1 cellular context compared by ENCODE assay signal in the genomic region with DNA sequence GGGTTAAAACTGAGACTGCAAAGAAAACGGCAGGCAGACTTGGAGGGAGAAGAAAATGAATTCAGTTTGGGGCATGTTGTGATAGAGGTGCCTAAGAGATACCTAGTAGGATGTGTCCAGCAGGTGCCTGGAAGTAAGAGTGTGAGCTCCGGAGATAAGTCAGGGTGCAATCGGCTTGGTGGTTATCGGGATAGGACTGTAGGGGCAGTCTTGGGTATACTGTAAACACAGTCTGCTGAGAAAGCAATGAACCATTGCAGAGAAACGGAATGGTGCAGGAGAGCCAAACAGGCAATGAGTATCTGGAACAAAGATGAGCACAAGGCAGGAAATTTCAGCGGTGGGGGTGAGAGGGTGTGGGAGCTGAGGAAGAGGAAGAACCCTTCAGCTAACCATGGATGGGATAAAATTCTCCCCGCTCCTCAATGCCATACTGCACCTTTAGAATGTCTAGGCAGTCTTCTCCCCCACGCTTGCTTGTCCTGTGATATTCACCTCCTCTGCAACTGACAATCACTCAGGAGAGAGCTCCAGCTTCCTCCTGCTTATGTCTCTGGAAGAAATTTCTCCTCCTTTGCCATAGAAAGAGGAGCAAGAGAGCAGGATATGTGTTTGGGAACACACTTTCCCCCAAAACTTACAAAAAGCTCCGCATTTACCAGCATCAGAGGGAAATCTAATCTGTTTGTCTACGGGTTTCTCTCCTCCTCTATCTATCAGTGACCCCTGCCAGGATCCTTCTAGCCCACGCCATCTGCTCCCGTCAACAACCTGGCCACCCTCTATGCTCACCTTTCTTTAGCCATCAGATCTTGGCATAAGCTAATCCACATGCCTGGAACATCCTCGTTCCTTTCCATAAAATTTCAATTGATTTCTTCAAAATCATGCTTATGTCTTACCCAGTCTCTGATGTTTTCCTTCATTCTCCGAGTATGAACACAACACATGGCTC.
A peak's percentile ranks its signal among the peaks of the same experiment; 100 is the strongest.
TF ChIP-seq lines count a peak whose summit lies in the region.

No MANE protein-coding gene starts in this region.

TF ChIP-seq in K562, 482 proteins besides CTCF, POLR2A, EP300 and RAD21 (continued from another document and continues in another):
- TF ChIP-seq STAT6 (CRISPR knock-in tag; IDR thresholded peaks at IDR 0.05), result no peak
- TF ChIP-seq FOXM1 (IDR thresholded peaks at IDR 0.05; ENCODE audit: low read depth), result peak; percentile 43; the same call in 1 of the 2 replicates
- no peak for TF ChIP-seq FOXM1 (CRISPR knock-in tag; IDR thresholded peaks at IDR 0.05; ENCODE audit: low read depth)
- TF ChIP-seq TAL1 (IDR thresholded peaks at IDR 0.05), result peak; percentile 81
- no peak for TF ChIP-seq CEBPB (tag; IDR thresholded peaks at IDR 0.05)
- TF ChIP-seq JUND (IDR thresholded peaks at IDR 0.05; ENCODE audit: borderline replicate concordance, low read depth, low read length), result peak; percentile 16; the same call in 1 of the 2 replicates
- TF ChIP-seq JUND (tag; IDR thresholded peaks at IDR 0.05; ENCODE audit: borderline replicate concordance, low read depth, low read length), result no peak; the same call in 1 of the 3 replicates
- 0 out of 2 replicates have a peak, but pooled peaks have one; percentile 55 for TF ChIP-seq HBP1 (CRISPR knock-in tag; IDR thresholded peaks at IDR 0.05)
- peak in 1 of 2 experiments; percentile 75; a peak in 2 of 4 replicates for TF ChIP-seq ARNT (IDR thresholded peaks at IDR 0.05)
- TF ChIP-seq SMARCE1 (IDR thresholded peaks at IDR 0.05), result peak; percentile 66
- no peak; the same call in 1 of the 2 replicates for TF ChIP-seq HLTF (IDR thresholded peaks at IDR 0.05)
- 0 out of 2 replicates have a peak, but pooled peaks have one; percentile 42 for TF ChIP-seq GATA2 (CRISPR knock-in tag; IDR thresholded peaks at IDR 0.05)
- peak; percentile 19 to 91; a peak in 3 of 4 replicates for TF ChIP-seq RCOR1 (IDR thresholded peaks at IDR 0.05; ENCODE audit: borderline replicate concordance in 1 of 2, low read depth in 2 of 2, low read length in 2 of 2)
- peak; percentile 48; the same call in 1 of the 2 replicates for TF ChIP-seq ETV5 (CRISPR knock-in tag; IDR thresholded peaks at IDR 0.05; ENCODE audit: low read depth)
- peak; percentile 54; the same call in 1 of the 2 replicates for TF ChIP-seq MTA2 (IDR thresholded peaks at IDR 0.05; ENCODE audit: low read depth)
- no peak for TF ChIP-seq ELK1 (CRISPR knock-in tag; IDR thresholded peaks at IDR 0.05)
- TF ChIP-seq HDAC1 (IDR thresholded peaks at IDR 0.05), result peak in 1 of 2 experiments; percentile 72; a peak in 2 of 4 replicates
- no peak for TF ChIP-seq RBBP5 (IDR thresholded peaks at IDR 0.05; ENCODE audit: borderline replicate concordance, insufficient read depth, low read length, poor library complexity, severe bottlenecking)
- peak; percentile 79 for TF ChIP-seq NCOR1 (IDR thresholded peaks at IDR 0.05)
- TF ChIP-seq TBP (optimal IDR thresholded peaks at IDR 0.05; ENCODE audit: low read depth, low read length), result no peak
- peak; percentile 56 for TF ChIP-seq SMAD4 (CRISPR knock-in tag; conservative IDR thresholded peaks at IDR 0.05)
- TF ChIP-seq ZEB2 (IDR thresholded peaks at IDR 0.05), result peak; percentile 95
- no peak for TF ChIP-seq POLR2H (tag; IDR thresholded peaks at IDR 0.05; ENCODE audit: low read depth)
- peak; percentile 48; the same call in 1 of the 2 replicates for TF ChIP-seq POLR2AphosphoS5 (IDR thresholded peaks at IDR 0.05; ENCODE audit: control insufficient read depth, insufficient read depth, low read depth, low read length)
- no peak for TF ChIP-seq SMAD1 (IDR thresholded peaks at IDR 0.05; ENCODE audit: low read depth, low read length, partially characterized antibody)
- no peak for TF ChIP-seq POLR2AphosphoS2 (IDR thresholded peaks at IDR 0.05; ENCODE audit: low read length)
- no peak for TF ChIP-seq ZNF717 (CRISPR knock-in tag; IDR thresholded peaks at IDR 0.05)
- peak; percentile 91 for TF ChIP-seq CBFA2T3 (IDR thresholded peaks at IDR 0.05)
- no peak for TF ChIP-seq RAD51 (IDR thresholded peaks at IDR 0.05; ENCODE audit: borderline replicate concordance, low read depth)
- no peak for TF ChIP-seq ATF3 (IDR thresholded peaks at IDR 0.05)
- 0 out of 2 replicates have a peak, but pooled peaks have one; percentile 23 for TF ChIP-seq ATF3 (CRISPR knock-in tag; conservative IDR thresholded peaks at IDR 0.05)
- TF ChIP-seq, protein P1, sequence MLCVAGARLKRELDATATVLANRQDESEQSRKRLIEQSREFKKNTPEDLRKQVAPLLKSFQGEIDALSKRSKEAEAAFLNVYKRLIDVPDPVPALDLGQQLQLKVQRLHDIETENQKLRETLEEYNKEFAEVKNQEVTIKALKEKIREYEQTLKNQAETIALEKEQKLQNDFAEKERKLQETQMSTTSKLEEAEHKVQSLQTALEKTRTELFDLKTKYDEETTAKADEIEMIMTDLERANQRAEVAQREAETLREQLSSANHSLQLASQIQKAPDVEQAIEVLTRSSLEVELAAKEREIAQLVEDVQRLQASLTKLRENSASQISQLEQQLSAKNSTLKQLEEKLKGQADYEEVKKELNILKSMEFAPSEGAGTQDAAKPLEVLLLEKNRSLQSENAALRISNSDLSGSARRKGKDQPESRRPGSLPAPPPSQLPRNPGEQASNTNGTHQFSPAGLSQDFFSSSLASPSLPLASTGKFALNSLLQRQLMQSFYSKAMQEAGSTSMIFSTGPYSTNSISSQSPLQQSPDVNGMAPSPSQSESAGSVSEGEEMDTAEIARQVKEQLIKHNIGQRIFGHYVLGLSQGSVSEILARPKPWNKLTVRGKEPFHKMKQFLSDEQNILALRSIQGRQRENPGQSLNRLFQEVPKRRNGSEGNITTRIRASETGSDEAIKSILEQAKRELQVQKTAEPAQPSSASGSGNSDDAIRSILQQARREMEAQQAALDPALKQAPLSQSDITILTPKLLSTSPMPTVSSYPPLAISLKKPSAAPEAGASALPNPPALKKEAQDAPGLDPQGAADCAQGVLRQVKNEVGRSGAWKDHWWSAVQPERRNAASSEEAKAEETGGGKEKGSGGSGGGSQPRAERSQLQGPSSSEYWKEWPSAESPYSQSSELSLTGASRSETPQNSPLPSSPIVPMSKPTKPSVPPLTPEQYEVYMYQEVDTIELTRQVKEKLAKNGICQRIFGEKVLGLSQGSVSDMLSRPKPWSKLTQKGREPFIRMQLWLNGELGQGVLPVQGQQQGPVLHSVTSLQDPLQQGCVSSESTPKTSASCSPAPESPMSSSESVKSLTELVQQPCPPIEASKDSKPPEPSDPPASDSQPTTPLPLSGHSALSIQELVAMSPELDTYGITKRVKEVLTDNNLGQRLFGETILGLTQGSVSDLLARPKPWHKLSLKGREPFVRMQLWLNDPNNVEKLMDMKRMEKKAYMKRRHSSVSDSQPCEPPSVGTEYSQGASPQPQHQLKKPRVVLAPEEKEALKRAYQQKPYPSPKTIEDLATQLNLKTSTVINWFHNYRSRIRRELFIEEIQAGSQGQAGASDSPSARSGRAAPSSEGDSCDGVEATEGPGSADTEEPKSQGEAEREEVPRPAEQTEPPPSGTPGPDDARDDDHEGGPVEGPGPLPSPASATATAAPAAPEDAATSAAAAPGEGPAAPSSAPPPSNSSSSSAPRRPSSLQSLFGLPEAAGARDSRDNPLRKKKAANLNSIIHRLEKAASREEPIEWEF (CRISPR knock-in tag; IDR thresholded peaks at IDR 0.05), result no peak
- TF ChIP-seq RREB1 (CRISPR knock-in tag; IDR thresholded peaks at IDR 0.05), result no peak
- TF ChIP-seq MAFG (tag; conservative IDR thresholded peaks at IDR 0.05), result no peak
- TF ChIP-seq SMC3 (conservative IDR thresholded peaks at IDR 0.05; ENCODE audit: insufficient read depth, low read depth, low read length), result peak; percentile 34; the same call in 1 of the 2 replicates
- no peak for TF ChIP-seq RBM34 (IDR thresholded peaks at IDR 0.05; ENCODE audit: borderline replicate concordance, insufficient read depth, low read length)
- peak; percentile 75 to 77 for TF ChIP-seq TRIM24 (IDR thresholded peaks at IDR 0.05)
- no peak for TF ChIP-seq ZKSCAN8 (CRISPR knock-in tag; IDR thresholded peaks at IDR 0.05)
- no peak for TF ChIP-seq ZNF354B (CRISPR knock-in tag; IDR thresholded peaks at IDR 0.05)
